ENCODE assay signal across 37 cellular contexts in the genomic region with DNA sequence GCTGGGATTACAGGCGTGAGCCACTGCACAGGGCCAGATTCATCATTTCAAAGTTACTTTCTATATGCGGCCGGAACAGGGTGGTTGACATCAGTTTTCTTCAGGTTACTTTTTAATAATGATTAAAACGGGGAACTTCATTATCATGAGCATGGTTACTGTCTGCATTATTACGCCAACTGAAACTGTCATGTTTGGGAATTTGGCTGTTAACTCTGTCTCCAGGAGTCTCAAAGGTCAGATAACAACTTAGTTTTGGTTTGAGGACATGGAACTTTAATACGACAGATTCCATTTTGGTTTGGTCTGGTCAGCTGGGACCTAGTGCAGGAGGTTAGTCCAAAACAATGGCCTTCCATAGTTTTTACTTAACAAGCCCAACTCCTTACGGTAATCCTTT. TPM values are rescaled to one million over a fixed set of nuclear protein-coding genes. Genes with fewer than 3 reads are reported as not detected.
"Had no signal": no experiment of that assay in that cellular context is flagged by ENCODE, and none has a peak within 500 bp of the region (broad histone marks: within the 10 kb centered on the region; RNA-seq: fewer than 3 reads in every experiment).

No MANE protein-coding gene starts in this region.

- H3K27me3 ChIP-seq: adrenal gland, body of pancreas, brain microvascular endothelial cell, breast epithelium had no signal

- ATAC-seq: activated CD8-positive, alpha-beta T cell treated with anti-CD3 and anti-CD28 coated beads for 36 hours; activated naive CD4-positive, alpha-beta T cell treated with anti-CD3 and anti-CD28 coated beads, Interleukin-2, amount 50 U/mL, for 72 hours; activated T-cell treated with anti-CD3 and anti-CD28 coated beads, Interleukin-2, amount 50 U/mL, for 4 hours; activated T-cell treated with anti-CD3 and anti-CD28 coated beads, Interleukin-2, amount 50 U/mL, for 72 hours; activated T-helper 17 cell treated with anti-CD3 and anti-CD28 coated beads, Interleukin-2, amount 50 U/mL, for 72 hours; body of pancreas had no signal

- H3K9me3 ChIP-seq: adrenal gland, body of pancreas, breast epithelium had no signal

- H3K36me3 ChIP-seq: adrenal gland, brain microvascular endothelial cell, breast epithelium had no signal

- H3K4me1 ChIP-seq: breast epithelium had no signal

- H3K4me3 ChIP-seq: adrenal gland, body of pancreas, breast epithelium had no signal

- H3K27ac ChIP-seq: adrenal gland, body of pancreas, brain microvascular endothelial cell, breast epithelium, VCaP had no signal

- DNase-seq: activated B cell treated with CpG ODN at 0.5 μM for 24 hours; activated CD4-positive, alpha-beta memory T cell treated with anti-CD3 and anti-CD28 coated beads for 36 hours; activated CD4-positive, alpha-beta T cell treated with anti-CD3 and anti-CD28 coated beads for 4 hours; activated CD4-positive, alpha-beta T cell treated with anti-CD3 and anti-CD28 coated beads, Interleukin-2, amount 10 ng/mL, durations not matched to agents 24 days and 14 days; activated CD4-positive, alpha-beta T cell treated with anti-CD3 and anti-CD28 coated beads, Interleukin-2, amount 50 U/mL, for 1 hour; activated CD4-positive, alpha-beta T cell treated with anti-CD3 and anti-CD28 coated beads, Interleukin-2, amount 50 U/mL, for 4 hours; activated CD4-positive, CD25-positive, alpha-beta regulatory T cell treated with anti-CD3 and anti-CD28 coated beads, Interleukin-2, amount 50 U/mL, for 72 hours; activated CD8-positive, alpha-beta memory T cell treated with anti-CD3 and anti-CD28 coated beads, Interleukin-2, amount 50 U/mL, for 4 hours; activated CD8-positive, alpha-beta T cell treated with anti-CD3 and anti-CD28 coated beads for 36 hours; activated effector memory CD4-positive, alpha-beta T cell treated with anti-CD3 and anti-CD28 coated beads, Interleukin-2, amount 50 U/mL, for 16 hours; activated gamma-delta T cell treated with Interleukin-2 at 50 U/mL for 16 hours; activated naive CD4-positive, alpha-beta T cell; activated naive CD4-positive, alpha-beta T cell treated with anti-CD3 and anti-CD28 coated beads for 36 hours; activated naive CD4-positive, alpha-beta T cell treated with anti-CD3 and anti-CD28 coated beads, Interleukin-2, amount 50 U/mL, for 16 hours; activated naive CD8-positive, alpha-beta T cell treated with anti-CD3 and anti-CD28 coated beads for 36 hours; activated T-cell treated with anti-CD3 and anti-CD28 coated beads for 4 hours; activated T-cell treated with anti-CD3 and anti-CD28 coated beads, Interleukin-2, amount 50 U/mL, for 1 hour; activated T-cell treated with anti-CD3 and anti-CD28 coated beads, Interleukin-2, amount 50 U/mL, for 4 hours; activated T-cell treated with anti-CD3 and anti-CD28 coated beads, Interleukin-2, amount 50 U/mL, for 72 hours; adrenal gland; amniotic stem cell; aorta; body of pancreas; brain microvascular endothelial cell; central memory CD4-positive, alpha-beta T cell; T-helper 1 cell; T-helper 2 cell; T-helper 9 cell had no signal

RNA-seq across cellular contexts. Expression of gene CYP8B1, which starts 8.5 kb away (rescaled TPM):
- total RNA-seq: activated B cell treated with CpG ODN at 0.5 μM for 24 hours; activated CD4-positive, alpha-beta memory T cell treated with anti-CD3 and anti-CD28 coated beads for 36 hours; activated CD4-positive, alpha-beta T cell treated with anti-CD3 and anti-CD28 coated beads, Interleukin-2, amount 10 ng/mL, durations not matched to agents 24 days and 14 days; activated CD8-positive, alpha-beta memory T cell treated with anti-CD3 and anti-CD28 coated beads for 36 hours; activated CD8-positive, alpha-beta T cell treated with anti-CD3 and anti-CD28 coated beads for 36 hours; activated naive CD4-positive, alpha-beta T cell treated with anti-CD3 and anti-CD28 coated beads for 36 hours; activated naive CD4-positive, alpha-beta T cell treated with anti-CD3 and anti-CD28 coated beads, Interleukin-2, amount 50 U/mL, for 72 hours; activated naive CD8-positive, alpha-beta T cell treated with anti-CD3 and anti-CD28 coated beads for 36 hours; activated T-cell treated with anti-CD3 and anti-CD28 coated beads, Interleukin-2, amount 50 U/mL, for 72 hours; activated T-helper 1 cell treated with anti-CD3 and anti-CD28 coated beads, Interleukin-12 subunit alpha, Interleukin-12 subunit beta, Interleukin-2, Interleukin-4 antibody, amounts not matched to agents 30 ng/mL and 10 ng/mL and 1 ng/mL, durations not matched to agents 14 hours and 24 hours and 36 hours; activated T-helper 17 cell treated with anti-CD3 and anti-CD28 coated beads, Interleukin-2, amount 50 U/mL, for 72 hours; aorta; astrocyte; body of pancreas; breast epithelium; cardiac septum; cerebellum had no signal

RNA-seq across cellular contexts. Expression of gene ACKR2, which starts 57.9 kb away (rescaled TPM):
- total RNA-seq: cerebellum had no signal
